In genomic region chr10:21021231-21021630, GRCh38 we compare ENCODE assay signal across 6 cellular contexts.
"Had no signal": no experiment of that assay in that cellular context is flagged by ENCODE, and none has a peak within 500 bp of the region (broad histone marks: within the 10 kb centered on the region; RNA-seq: fewer than 3 reads in every experiment).

No MANE protein-coding gene starts in this region.

- H3K4me1 ChIP-seq: HAP-1 had no signal

- H3K27ac ChIP-seq: GM23248, HL-60 had no signal

- H3K27ac Mint-ChIP-seq: HFFc6, IgD-negative memory B cell had no signal

- H3K36me3 ChIP-seq: HAP-1 had no signal

- DNase-seq: GOT3, HFFc6 had no signal

- H3K36me3 Mint-ChIP-seq: IgD-negative memory B cell had no signal

- H3K4me3 ChIP-seq: GM23248, HAP-1 had no signal

- H3K9me3 ChIP-seq: HAP-1 had no signal

- H3K4me3 Mint-ChIP-seq: HFFc6, IgD-negative memory B cell had no signal
